In genomic region chr16:67198238-67198734, GRCh38 we compare ENCODE assay signal across 8 cellular contexts. TPM values are rescaled to one million over a fixed set of nuclear protein-coding genes. Genes with fewer than 3 reads are reported as not detected.
A peak's percentile ranks its signal among the peaks of the same experiment; 100 is the strongest.
DNase-seq lines count a peak whose midpoint lies in the region; ATAC-seq, FAIRE-seq and TF ChIP-seq lines count a peak whose summit lies in the region.

No MANE protein-coding gene starts in this region.

- H3K79me2 ChIP-seq in fibroblast of lung (ENCODE audit: control insufficient read depth, insufficient read depth, low read length): peaks cover 15% of the 10 kb centered on the region

- H2BK15ac ChIP-seq in neuronal stem cell (ENCODE audit: low read length): no peak overlapping the region

- no peak overlapping the region for H3K18ac ChIP-seq in neuronal stem cell (ENCODE audit: low read length)

- no peak overlapping the region for H4K8ac ChIP-seq in neuronal stem cell (ENCODE audit: low read depth, low read length)

- H3K27ac ChIP-seq in fibroblast of lung (ENCODE audit: insufficient read depth, low read length) (no peak overlapping the region), neuronal stem cell (replicated peaks; ENCODE audit: low read length) (no peak overlapping the region)

- peak; percentile 59 to 71 for TF ChIP-seq CTCF in fibroblast of lung (conservative IDR thresholded peaks at IDR 0.05 in 1 of 2, IDR thresholded peaks at IDR 0.05 in 1 of 2; ENCODE audit: low read depth in 1 of 2, low read length in 2 of 2)

- H3K9ac ChIP-seq in fibroblast of lung (ENCODE audit: insufficient read depth, low read length): no peak overlapping the region
- peak overlapping the region; percentile 24 for H3K9ac ChIP-seq in neuronal stem cell (ENCODE audit: low read depth, low read length, poor library complexity)

- no peak overlapping the region for H4K91ac ChIP-seq in neuronal stem cell (ENCODE audit: low read depth, low read length, poor library complexity)

- peaks cover 53% of the 10 kb centered on the region for H3K36me3 ChIP-seq in fibroblast of lung (ENCODE audit: control insufficient read depth, insufficient read depth, low read length)
- H3K36me3 ChIP-seq in neuronal stem cell (replicated peaks in 1 of 2; ENCODE audit: control insufficient read depth in 2 of 2, insufficient read depth in 2 of 2, low read length in 2 of 2): peaks cover 60 to 89% of the 10 kb centered on the region in 2 donors

- no peaks in the 10 kb centered on the region for H3K9me3 ChIP-seq in fibroblast of lung (ENCODE audit: control insufficient read depth, insufficient read depth, low read depth, low read length)
- no peaks in the 10 kb centered on the region for H3K9me3 ChIP-seq in neuronal stem cell (replicated peaks in 1 of 2; ENCODE audit: control insufficient read depth in 2 of 2, insufficient read depth in 1 of 2, low read depth in 1 of 2, low read length in 2 of 2)

- no peaks in the 10 kb centered on the region for H3K27me3 ChIP-seq in fibroblast of lung (ENCODE audit: control insufficient read depth, insufficient read depth, low read length)
- peaks cover 0 to 5% (median 0%) of the 10 kb centered on the region in 3 experiments for H3K27me3 ChIP-seq in neuronal stem cell (ENCODE audit: control insufficient read depth in 3 of 3, insufficient read depth in 3 of 3, low read depth in 1 of 3, low read length in 3 of 3)

- FAIRE-seq in GM18507 (lab: Jason Lieb, UNC): peak; percentile 9

- no peak overlapping the region for H2AFZ ChIP-seq in fibroblast of lung (ENCODE audit: low read length)
- H2AFZ ChIP-seq in neuronal stem cell (ENCODE audit: low read length): no peak overlapping the region

- H3K14ac ChIP-seq in neuronal stem cell (ENCODE audit: low read length): no peak overlapping the region

- peak; percentile 68 for ATAC-seq in SK-N-SH treated with all-trans-retinoic acid at 6 μM for 48 hours
- ATAC-seq in GM21390 (IDR thresholded peaks at IDR 0.05; ENCODE audit: unreplicated experiment): no peak

- H3K23ac ChIP-seq in neuronal stem cell (ENCODE audit: low read depth, low read length, poor library complexity): no peak overlapping the region

- H4K20me1 ChIP-seq in fibroblast of lung (ENCODE audit: control insufficient read depth, extremely low read depth, insufficient read depth, low read length): no peaks in the 10 kb centered on the region

- DNase-seq in Ammon's horn (ENCODE audit: low spot score): peak; percentile 68
- no peak for DNase-seq in GM18507 (ENCODE audit: extremely low spot score, insufficient read length, low read depth)
- peak; percentile 24 to 54 for DNase-seq in fibroblast of lung (ENCODE audit: low read depth in 2 of 2)
- no peak for DNase-seq in neuronal stem cell (ENCODE audit: low spot score)
- no peak for DNase-seq in COR-L47 (lab: John Stamatoyannopoulos, UW)
- no peak for DNase-seq in NCI-H146 treated with DMSO at 0.1 percent for 48 hours (lab: John Stamatoyannopoulos, UW; ENCODE audit: unreplicated experiment)

- H2AK5ac ChIP-seq in neuronal stem cell (ENCODE audit: low read depth, low read length): no peak overlapping the region

- peaks cover 3% of the 10 kb centered on the region for H3K4me1 ChIP-seq in fibroblast of lung (ENCODE audit: control insufficient read depth, extremely low read depth, insufficient read depth, low read length)
- H3K4me1 ChIP-seq in neuronal stem cell (ENCODE audit: control insufficient read depth in 2 of 2, insufficient read depth in 1 of 2, low read depth in 1 of 2, low read length in 2 of 2): peaks cover 1 to 10% of the 10 kb centered on the region in 2 donors

- H2BK12ac ChIP-seq in neuronal stem cell (ENCODE audit: low read length): no peak overlapping the region

- no peak overlapping the region for H2BK120ac ChIP-seq in neuronal stem cell (ENCODE audit: low read depth, low read length)

- no peak overlapping the region for H3K4ac ChIP-seq in neuronal stem cell (ENCODE audit: low read length)

- no peak overlapping the region for H2BK5ac ChIP-seq in neuronal stem cell (ENCODE audit: low read length)

- no CpG with 5 or more reads among the region's 12 CpGs for WGBS in neuronal stem cell (ENCODE audit: extremely low coverage in 2 of 2, insufficient read length in 2 of 2, insufficient replicate concordance in 1 of 2), 2 donors

- no peak overlapping the region for H3K4me3 ChIP-seq in fibroblast of lung (replicated peaks in 1 of 4; ENCODE audit: control extremely low read depth in 1 of 4, insufficient read depth in 1 of 4, low read depth in 3 of 4, low read length in 4 of 4)
- no peak overlapping the region for H3K4me3 ChIP-seq in neuronal stem cell (ENCODE audit: low read length in 2 of 2)

- H3K4me2 ChIP-seq in fibroblast of lung (ENCODE audit: extremely low read depth, insufficient read depth, low read length) (no peak overlapping the region), neuronal stem cell (ENCODE audit: insufficient read depth, low read length, poor library complexity, severe bottlenecking) (no peak overlapping the region)

- H3K79me1 ChIP-seq in neuronal stem cell (ENCODE audit: low read depth, low read length): no peaks in the 10 kb centered on the region

TF ChIP-seq in SK-N-SH treated with all-trans-retinoic acid at 6 μM for 48 hours, 23 proteins besides CTCF, POLR2A, EP300 and RAD21:
- TF ChIP-seq ZC3H10 (CRISPR knock-in tag; IDR thresholded peaks at IDR 0.05): 0 out of 2 replicates have a peak, but pooled peaks have one; percentile 14
- TF ChIP-seq, protein P1, sequence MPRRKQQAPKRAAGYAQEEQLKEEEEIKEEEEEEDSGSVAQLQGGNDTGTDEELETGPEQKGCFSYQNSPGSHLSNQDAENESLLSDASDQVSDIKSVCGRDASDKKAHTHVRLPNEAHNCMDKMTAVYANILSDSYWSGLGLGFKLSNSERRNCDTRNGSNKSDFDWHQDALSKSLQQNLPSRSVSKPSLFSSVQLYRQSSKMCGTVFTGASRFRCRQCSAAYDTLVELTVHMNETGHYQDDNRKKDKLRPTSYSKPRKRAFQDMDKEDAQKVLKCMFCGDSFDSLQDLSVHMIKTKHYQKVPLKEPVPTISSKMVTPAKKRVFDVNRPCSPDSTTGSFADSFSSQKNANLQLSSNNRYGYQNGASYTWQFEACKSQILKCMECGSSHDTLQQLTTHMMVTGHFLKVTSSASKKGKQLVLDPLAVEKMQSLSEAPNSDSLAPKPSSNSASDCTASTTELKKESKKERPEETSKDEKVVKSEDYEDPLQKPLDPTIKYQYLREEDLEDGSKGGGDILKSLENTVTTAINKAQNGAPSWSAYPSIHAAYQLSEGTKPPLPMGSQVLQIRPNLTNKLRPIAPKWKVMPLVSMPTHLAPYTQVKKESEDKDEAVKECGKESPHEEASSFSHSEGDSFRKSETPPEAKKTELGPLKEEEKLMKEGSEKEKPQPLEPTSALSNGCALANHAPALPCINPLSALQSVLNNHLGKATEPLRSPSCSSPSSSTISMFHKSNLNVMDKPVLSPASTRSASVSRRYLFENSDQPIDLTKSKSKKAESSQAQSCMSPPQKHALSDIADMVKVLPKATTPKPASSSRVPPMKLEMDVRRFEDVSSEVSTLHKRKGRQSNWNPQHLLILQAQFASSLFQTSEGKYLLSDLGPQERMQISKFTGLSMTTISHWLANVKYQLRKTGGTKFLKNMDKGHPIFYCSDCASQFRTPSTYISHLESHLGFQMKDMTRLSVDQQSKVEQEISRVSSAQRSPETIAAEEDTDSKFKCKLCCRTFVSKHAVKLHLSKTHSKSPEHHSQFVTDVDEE (CRISPR knock-in tag; IDR thresholded peaks at IDR 0.05): no peak

RNA-seq across cellular contexts. Expression of gene ELMO3, which starts 0.6 kb away (rescaled TPM):
- total RNA-seq in fibroblast of lung: 0.26 and 0.33 TPM in 2 replicates
- polyA plus RNA-seq in fibroblast of lung: 0.36 and 0.42 TPM in 2 replicates
- polyA plus RNA-seq in fibroblast of lung (2012): 0.37 and 0.52 TPM in 2 replicates
- 0.16 and 0.26 TPM in 2 replicates for polyA minus RNA-seq in fibroblast of lung (ENCODE audit: low replicate concordance)
- polyA plus RNA-seq in neuronal stem cell (2013, experiment 1 of 2): 0.79 TPM
- polyA plus RNA-seq in neuronal stem cell (2013, experiment 2 of 2): 0.65 TPM

RNA-seq across cellular contexts. Expression of gene E2F4, which starts 6.3 kb away (rescaled TPM):
- 42.4 and 48.3 TPM in 2 replicates for total RNA-seq in fibroblast of lung
- polyA plus RNA-seq in fibroblast of lung: 59.9 and 70.4 TPM in 2 replicates
- polyA plus RNA-seq in fibroblast of lung (2012): 37.3 and 52.9 TPM in 2 replicates
- 126 and 164 TPM in 2 replicates for polyA minus RNA-seq in fibroblast of lung (ENCODE audit: low replicate concordance)
- 43.7 TPM for polyA plus RNA-seq in neuronal stem cell (2013, experiment 1 of 2)
- 41.6 TPM for polyA plus RNA-seq in neuronal stem cell (2013, experiment 2 of 2)

RNA-seq across cellular contexts. Expression of gene EXOC3L1, which starts 8.3 kb away (rescaled TPM):
- 0.26 and 0.33 TPM in 2 replicates for total RNA-seq in fibroblast of lung
- 0.09 TPM in 1 of 2 replicates, not detected in the other for polyA plus RNA-seq in fibroblast of lung
- polyA plus RNA-seq in fibroblast of lung (2012): 0.28 and 0.30 TPM in 2 replicates
- not detected in 2 replicates for polyA minus RNA-seq in fibroblast of lung (ENCODE audit: low replicate concordance)
- polyA plus RNA-seq in neuronal stem cell (2013, experiment 1 of 2): not detected
- polyA plus RNA-seq in neuronal stem cell (2013, experiment 2 of 2): 0.03 TPM

RNA-seq across cellular contexts. Expression of gene MATCAP1, which starts 14.5 kb away (rescaled TPM):
- total RNA-seq in fibroblast of lung: 21.8 and 28.4 TPM in 2 replicates
- 12.7 and 16.6 TPM in 2 replicates for polyA plus RNA-seq in fibroblast of lung
- 11.6 and 14.2 TPM in 2 replicates for polyA plus RNA-seq in fibroblast of lung (2012)
- 13.9 and 16.7 TPM in 2 replicates for polyA minus RNA-seq in fibroblast of lung (ENCODE audit: low replicate concordance)
- 20.9 TPM for polyA plus RNA-seq in neuronal stem cell (2013, experiment 1 of 2)
- 17.1 TPM for polyA plus RNA-seq in neuronal stem cell (2013, experiment 2 of 2)

RNA-seq across cellular contexts. Expression of gene NOL3, which starts 27.9 kb away (rescaled TPM):
- total RNA-seq in fibroblast of lung: 12.8 and 23.3 TPM in 2 replicates
- polyA plus RNA-seq in fibroblast of lung: 6.2 and 8.0 TPM in 2 replicates
- 12.9 and 15.1 TPM in 2 replicates for polyA plus RNA-seq in fibroblast of lung (2012)
- polyA minus RNA-seq in fibroblast of lung (ENCODE audit: low replicate concordance): 0.82 and 14.4 TPM in 2 replicates
- 2.7 TPM for polyA plus RNA-seq in neuronal stem cell (2013, experiment 1 of 2)
- polyA plus RNA-seq in neuronal stem cell (2013, experiment 2 of 2): 2.2 TPM

Comparison
In these comparisons a context has a peak if more than half of its experiments do, and no peak if none do; other contexts are left out.
1. DNase-seq: peak in Ammon's horn (single experiment) and fibroblast of lung (2 of 2); none in GM18507 (single experiment), neuronal stem cell (single experiment), COR-L47 (single experiment) and NCI-H146 treated with DMSO at 0.1 percent for 48 hours (single experiment).